Comparison of ENCODE assay signal across 10 cellular contexts in the genomic region with DNA sequence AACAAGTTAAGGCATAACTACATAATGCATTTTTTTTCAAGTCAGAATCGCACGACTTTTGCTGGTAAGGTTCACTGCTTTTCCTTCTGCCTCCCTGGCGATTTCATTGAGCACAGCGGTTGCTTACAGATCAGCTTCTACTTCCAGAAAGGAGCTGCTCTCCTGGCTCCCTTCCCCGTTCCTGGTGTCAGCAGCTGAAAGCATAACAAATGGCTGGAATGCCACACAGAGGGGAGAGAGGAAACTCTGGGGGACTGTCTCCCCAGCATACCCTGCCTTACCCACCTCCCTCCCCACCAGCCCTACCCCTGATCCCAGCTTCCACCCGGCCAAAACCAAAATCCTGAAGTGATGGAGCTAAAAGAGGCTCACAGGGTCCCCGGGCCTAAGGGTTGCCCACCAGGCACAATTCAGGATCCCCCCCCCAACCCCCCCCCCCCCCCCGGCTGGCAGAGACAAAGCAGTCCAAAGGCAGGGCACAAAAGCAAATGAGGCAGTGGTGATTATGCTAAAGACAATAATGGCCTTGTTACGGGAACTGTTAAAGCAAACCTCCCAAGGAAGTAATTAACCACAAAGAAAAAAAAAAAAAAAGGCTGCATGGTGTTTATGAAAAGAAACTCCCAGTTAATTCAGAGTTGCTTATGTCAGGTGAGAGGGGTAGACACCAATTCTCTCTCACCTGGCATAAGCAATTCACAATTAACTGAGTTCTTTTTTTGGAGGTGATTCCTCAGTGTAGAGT.
DNase-seq lines count a peak whose midpoint lies in the region; ATAC-seq and TF ChIP-seq lines count a peak whose summit lies in the region.
"Had no signal": no experiment of that assay in that cellular context is flagged by ENCODE, and none has a peak within 500 bp of the region (broad histone marks: within the 10 kb centered on the region; RNA-seq: fewer than 3 reads in every experiment).

No MANE protein-coding gene starts in this region.

- in situ Hi-C loops in G401 (cut with HindIII; ENCODE audit: low sequenced_read_pairs): no loop called here

- no peaks in the 10 kb centered on the region for H3K4me1 ChIP-seq in endodermal cell (ENCODE audit: control insufficient read depth, insufficient read depth, low read length)

- no peaks in the 10 kb centered on the region for H3K27me3 ChIP-seq in endodermal cell (ENCODE audit: control insufficient read depth, insufficient read depth, low read length, poor library complexity, severe bottlenecking)

- ATAC-seq in HG02870 (IDR thresholded peaks at IDR 0.05; ENCODE audit: unreplicated experiment): no peak

- H3K4me3 Mint-ChIP-seq in endodermal cell: no peak overlapping the region
- H3K4me3 Mint-ChIP-seq in nephron progenitor cell: peak overlapping the region; percentile 7

- no peaks in the 10 kb centered on the region for H3K9me3 ChIP-seq in endodermal cell (ENCODE audit: control insufficient read depth, low read length)
- H3K9me3 ChIP-seq: neutrophil had no signal

- no peaks in the 10 kb centered on the region for H3K36me3 ChIP-seq in endodermal cell (ENCODE audit: control insufficient read depth, insufficient read depth, low read length)
- H3K36me3 ChIP-seq: neutrophil had no signal

- peaks cover 42% of the 10 kb centered on the region for H3K4me1 Mint-ChIP-seq in endodermal cell
- H3K4me1 Mint-ChIP-seq in nephron progenitor cell: peaks cover 56% of the 10 kb centered on the region

- H3K36me3 Mint-ChIP-seq in endodermal cell (ENCODE audit: low read depth) (no peaks in the 10 kb centered on the region), nephron progenitor cell (ENCODE audit: low read depth) (no peaks in the 10 kb centered on the region)

- 35 to 41% methylated on average over 2 to 6 of the region's 9 CpGs for WGBS in endodermal cell (ENCODE audit: insufficient coverage in 1 of 2, insufficient read length in 1 of 2), 2 experiments

- no peak overlapping the region for H3K27ac Mint-ChIP-seq in endodermal cell
- no peak overlapping the region for H3K27ac Mint-ChIP-seq in nephron progenitor cell

- H3K4me3 ChIP-seq in endodermal cell (ENCODE audit: low read length): no peak overlapping the region

- H3K27me3 Mint-ChIP-seq in endodermal cell (ENCODE audit: insufficient read depth): no peaks in the 10 kb centered on the region
- H3K27me3 Mint-ChIP-seq in nephron progenitor cell (ENCODE audit: low read depth, poor library complexity): peaks cover 13% of the 10 kb centered on the region

- no peak overlapping the region for H3K9ac ChIP-seq in endodermal cell (ENCODE audit: extremely low read depth, low read length, poor library complexity, severe bottlenecking)

- H3K27ac ChIP-seq in endodermal cell (ENCODE audit: low read depth, low read length): peak overlapping the region; percentile 63
- H3K27ac ChIP-seq: neutrophil had no signal

- H3K9me3 Mint-ChIP-seq in endodermal cell: no peaks in the 10 kb centered on the region
- H3K9me3 Mint-ChIP-seq in nephron progenitor cell: no peaks in the 10 kb centered on the region

- TF ChIP-seq CTCF in endodermal cell (conservative IDR thresholded peaks at IDR 0.05) (no peak), nephron progenitor cell (IDR thresholded peaks at IDR 0.05) (no peak)

- DNase-seq in G401 (ENCODE audit: low spot score) (peak; percentile 11), NCI-H2029 (lab: John Stamatoyannopoulos, UW) (peak; percentile 30), endodermal cell (peak; percentile 75), nephron progenitor cell (peak; percentile 12), UCSD-AML1 (lab: John Stamatoyannopoulos, UW; ENCODE audit: unreplicated experiment) (no peak), SIG-M5 (lab: John Stamatoyannopoulos, UW) (no peak)
- DNase-seq in activated naive CD4-positive, alpha-beta T cell treated with Interleukin-2 at 50 U/mL for 16 hours: no peak
- DNase-seq: activated CD4-positive, alpha-beta T cell treated with anti-CD3 and anti-CD28 coated beads for 1 hour had no signal

Comparison
In these comparisons a context has a peak if more than half of its experiments do, and no peak if none do; other contexts are left out.
1. DNase-seq: peak in G401 (single experiment), NCI-H2029 (single experiment), endodermal cell (single experiment) and nephron progenitor cell (single experiment); none in activated naive CD4-positive, alpha-beta T cell treated with Interleukin-2 at 50 U/mL for 16 hours (single experiment), UCSD-AML1 (single experiment) and SIG-M5 (single experiment).